ENCODE assay signal across 17 cellular contexts in the genomic region with DNA sequence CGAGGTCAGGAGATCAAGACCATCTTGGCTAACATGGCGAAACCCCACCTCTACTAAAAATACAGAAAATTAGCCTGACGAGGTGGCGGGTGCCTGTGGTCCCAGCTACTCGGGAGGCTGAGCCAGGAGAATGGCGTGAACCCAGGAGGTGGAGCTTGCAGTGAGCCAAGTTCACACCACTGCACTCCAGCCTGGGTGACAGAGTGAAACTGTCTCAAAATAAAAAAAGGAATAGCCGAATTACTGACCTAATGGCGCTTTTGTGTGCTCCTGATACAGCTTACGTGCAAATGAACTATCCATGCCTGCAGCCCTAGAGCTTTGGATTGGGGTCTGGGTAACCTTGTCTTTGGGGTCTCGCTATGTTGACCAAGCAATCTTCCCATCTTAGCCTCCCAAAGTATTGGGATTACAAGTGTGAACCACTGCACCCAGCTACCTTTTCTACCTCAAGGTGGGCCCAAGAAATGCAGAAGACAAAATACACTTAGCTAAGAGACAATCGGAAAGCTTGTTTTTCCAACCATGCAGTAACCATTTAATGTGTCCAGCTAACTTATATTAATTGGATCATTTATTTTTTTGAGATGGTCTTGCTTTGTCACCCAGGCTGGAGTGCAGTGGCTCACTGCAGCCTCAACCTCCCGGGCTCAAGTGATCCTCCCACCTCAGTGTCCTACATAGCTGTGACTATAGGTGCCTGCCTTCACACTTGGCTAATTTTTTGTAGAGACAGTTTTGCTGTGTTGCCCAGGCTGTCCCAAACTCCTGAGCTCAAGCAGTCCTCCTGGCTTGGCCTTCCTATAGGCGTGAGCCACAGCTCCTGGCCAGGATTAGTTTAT. TPM values are rescaled to one million over a fixed set of nuclear protein-coding genes. Genes with fewer than 3 reads are reported as not detected.
A peak's percentile ranks its signal among the peaks of the same experiment; 100 is the strongest.
DNase-seq lines count a peak whose midpoint lies in the region; ATAC-seq and TF ChIP-seq lines count a peak whose summit lies in the region.
"Had no signal": no experiment of that assay in that cellular context is flagged by ENCODE, and none has a peak within 500 bp of the region (broad histone marks: within the 10 kb centered on the region; RNA-seq: fewer than 3 reads in every experiment).

No MANE protein-coding gene starts in this region.

- H3K36me3 ChIP-seq in MM.1S (replicated peaks; ENCODE audit: insufficient read depth, low read length): no peaks in the 10 kb centered on the region

- peak; percentile 44 for DNase-seq in DMS 273 (lab: John Stamatoyannopoulos, UW; ENCODE audit: unreplicated experiment)
- DNase-seq in DMS 273 treated with DMSO at 0.1 percent for 48 hours (lab: John Stamatoyannopoulos, UW): no peak
- peak; percentile 8 for DNase-seq in MM.1S
- DNase-seq in left lobe of liver (ENCODE audit: low spot score): no peak
- DNase-seq: 8988T; activated CD4-positive, alpha-beta T cell treated with anti-CD3 and anti-CD28 coated beads, Interleukin-2, amount 50 U/mL, for 4 hours; C1 segment of cervical spinal cord; DMS79; NCI-H146; NCI-H446 treated with DMSO at 0.1 percent for 48 hours; psoas muscle; stimulated activated naive CD4-positive, alpha-beta T cell; upper lobe of left lung had no signal

- no peak for TF ChIP-seq CTCF in MM.1S (IDR thresholded peaks at IDR 0.05; ENCODE audit: low read length)

- H3K9me3 ChIP-seq in MM.1S (replicated peaks; ENCODE audit: insufficient read depth, low read length): no peaks in the 10 kb centered on the region
- H3K9me3 ChIP-seq: psoas muscle, SJSA1, upper lobe of left lung had no signal

- no peak overlapping the region for H3K9ac ChIP-seq in MM.1S (ENCODE audit: low read length)

- H3K4me2 ChIP-seq in MM.1S (ENCODE audit: low read depth, low read length): no peak overlapping the region

- H3K27ac ChIP-seq in MM.1S (ENCODE audit: low read length): no peak overlapping the region
- H3K27ac ChIP-seq: psoas muscle, SJSA1, upper lobe of left lung had no signal

- H3K9me2 ChIP-seq in MM.1S (replicated peaks; ENCODE audit: insufficient read depth, low read length): no peaks in the 10 kb centered on the region

- H3K27me3 ChIP-seq in MM.1S (replicated peaks; ENCODE audit: insufficient read depth, low read length): no peaks in the 10 kb centered on the region
- H3K27me3 ChIP-seq: upper lobe of left lung had no signal

- H2AFZ ChIP-seq in MM.1S (ENCODE audit: low read length): no peak overlapping the region

- no peak overlapping the region for H3K4me3 ChIP-seq in MM.1S (ENCODE audit: low read length)
- H3K4me3 ChIP-seq: psoas muscle, SJSA1, upper lobe of left lung had no signal

- no peaks in the 10 kb centered on the region for H4K20me1 ChIP-seq in MM.1S (ENCODE audit: insufficient read depth, low read length)

- peaks cover 4% of the 10 kb centered on the region; the same call in 1 of the 2 replicates for H3K4me1 ChIP-seq in MM.1S (ENCODE audit: low read length)

- H3F3A ChIP-seq in MM.1S (ENCODE audit: insufficient read depth, low read length): no peaks in the 10 kb centered on the region

- peak; percentile 19 for ATAC-seq in esophagus mucosa
- no peak for ATAC-seq in left lobe of liver
- ATAC-seq in GM21367 (IDR thresholded peaks at IDR 0.05; ENCODE audit: unreplicated experiment): no peak

- peaks cover 18% of the 10 kb centered on the region for H3K79me2 ChIP-seq in MM.1S (ENCODE audit: low read length)

RNA-seq across cellular contexts. Expression of a gene that starts 5.5 kb away (rescaled TPM):
- total RNA-seq in esophagus mucosa (77.7 TPM), left lobe of liver (86.9 TPM)

RNA-seq across cellular contexts. Expression of a gene that starts 20.1 kb away (rescaled TPM):
- 29.1 TPM for total RNA-seq in esophagus mucosa
- total RNA-seq in left lobe of liver: 14.0 TPM

RNA-seq across cellular contexts. Expression of a gene that starts 24.1 kb away (rescaled TPM):
- total RNA-seq in esophagus mucosa: 5.1 TPM
- 11.5 TPM for total RNA-seq in left lobe of liver

RNA-seq across cellular contexts. Expression of a gene that starts 26.0 kb away (rescaled TPM):
- 2.0 TPM for total RNA-seq in esophagus mucosa
- total RNA-seq in left lobe of liver: 3.6 TPM

RNA-seq across cellular contexts. Expression of a gene that starts 38.3 kb away (rescaled TPM):
- total RNA-seq in esophagus mucosa: 27.6 TPM
- 0.68 TPM for total RNA-seq in left lobe of liver
- total RNA-seq: myocyte, SJSA1 had no signal

Comparison
In these comparisons a context has a peak if more than half of its experiments do, and no peak if none do; other contexts are left out.
1. DNase-seq: peak in DMS 273 (single experiment) and MM.1S (single experiment); none in DMS 273 treated with DMSO at 0.1 percent for 48 hours (single experiment) and left lobe of liver (single experiment).